ENCODE assay signal across 19 cellular contexts in the genomic region with DNA sequence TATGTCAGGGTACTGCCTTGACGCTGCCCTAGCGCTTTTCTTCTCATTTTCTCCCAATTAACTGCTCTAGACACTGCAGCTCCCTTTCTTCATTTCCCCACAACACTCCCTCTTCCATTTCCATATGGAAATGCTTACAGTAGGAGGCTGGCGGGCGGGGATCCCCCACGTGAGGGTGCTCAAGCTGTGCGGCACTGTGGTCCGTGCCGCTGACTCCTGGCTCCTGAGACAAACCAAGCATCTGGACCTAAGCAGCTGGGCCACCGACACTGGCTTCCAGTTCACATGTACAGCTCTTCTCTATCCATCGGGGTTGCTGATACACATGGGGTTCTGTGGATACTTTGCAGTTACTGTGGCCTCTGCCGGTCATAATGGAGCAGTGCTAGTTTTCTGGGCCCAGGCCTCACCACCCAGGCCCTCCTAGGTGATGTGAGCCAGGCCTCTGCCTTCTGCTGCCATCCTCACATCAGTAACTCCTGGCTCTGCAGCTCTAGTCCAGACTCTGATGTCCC.
"Had no signal": no experiment of that assay in that cellular context is flagged by ENCODE, and none has a peak within 500 bp of the region (broad histone marks: within the 10 kb centered on the region; RNA-seq: fewer than 3 reads in every experiment).

No MANE protein-coding gene starts in this region.

- H3K27ac Mint-ChIP-seq: activated CD8-positive, alpha-beta memory T cell treated with anti-CD3 and anti-CD28 coated beads, Interleukin-2, amount 10 ng/mL, durations not matched to agents 7 days and 5 days; activated naive CD4-positive, alpha-beta T cell treated with anti-CD3 and anti-CD28 coated beads, Interleukin-2, amount 50 U/mL, for 24 hours; mesothelial cell of epicardium had no signal

- H3K4me1 Mint-ChIP-seq: activated CD8-positive, alpha-beta memory T cell treated with anti-CD3 and anti-CD28 coated beads, Interleukin-2, amount 10 ng/mL, durations not matched to agents 7 days and 5 days; mesothelial cell of epicardium had no signal

- H3K4me3 Mint-ChIP-seq: activated CD8-positive, alpha-beta memory T cell treated with anti-CD3 and anti-CD28 coated beads, Interleukin-2, amount 10 ng/mL, durations not matched to agents 7 days and 5 days; activated naive CD4-positive, alpha-beta T cell treated with anti-CD3 and anti-CD28 coated beads, Interleukin-2, amount 50 U/mL, for 24 hours; mesothelial cell of epicardium; neural progenitor cell had no signal

- ATAC-seq: activated CD8-positive, alpha-beta memory T cell treated with anti-CD3 and anti-CD28 coated beads, Interleukin-2, amount 10 ng/mL, durations not matched to agents 7 days and 5 days; left cardiac atrium; lower lobe of right lung had no signal

- H3K4me3 ChIP-seq: lower lobe of right lung, neural progenitor cell, ovary, thyroid gland, uterus had no signal

- H3K9me3 ChIP-seq: lower lobe of right lung, ovary, thyroid gland, uterus had no signal

- H3K27ac ChIP-seq: lower lobe of right lung, neural progenitor cell, ovary, thyroid gland, uterus had no signal

- H3K9me3 Mint-ChIP-seq: activated naive CD4-positive, alpha-beta T cell treated with anti-CD3 and anti-CD28 coated beads, Interleukin-2, amount 50 U/mL, for 24 hours; mesothelial cell of epicardium; neural progenitor cell had no signal

- H3K27me3 Mint-ChIP-seq: activated CD8-positive, alpha-beta memory T cell treated with anti-CD3 and anti-CD28 coated beads, Interleukin-2, amount 10 ng/mL, durations not matched to agents 7 days and 5 days; activated naive CD4-positive, alpha-beta T cell treated with anti-CD3 and anti-CD28 coated beads, Interleukin-2, amount 50 U/mL, for 24 hours had no signal

- H3K27me3 ChIP-seq: neural progenitor cell, ovary, thyroid gland, uterus had no signal

- H3K36me3 ChIP-seq: neural progenitor cell, ovary, uterus had no signal

- H3K4me1 ChIP-seq: lower lobe of right lung, neural progenitor cell, thyroid gland, uterus had no signal

- DNase-seq: activated CD4-positive, alpha-beta T cell treated with anti-CD3 and anti-CD28 coated beads for 1 hour; activated CD4-positive, alpha-beta T cell treated with anti-CD3 and anti-CD28 coated beads, Interleukin-2, amount 50 U/mL, for 48 hours; activated CD8-positive, alpha-beta memory T cell treated with anti-CD3 and anti-CD28 coated beads, Interleukin-2, amount 10 ng/mL, durations not matched to agents 7 days and 5 days; activated effector memory CD4-positive, alpha-beta T cell treated with Interleukin-2 at 50 U/mL for 16 hours; activated T-cell treated with anti-CD3 and anti-CD28 coated beads, Interleukin-2, amount 50 U/mL, for 1 hour; cortex of kidney; effector CD4-positive, alpha-beta T cell; foreskin melanocyte; head of caudate nucleus; left cardiac atrium; lower lobe of right lung; ovary; stimulated activated CD4-positive, alpha-beta T cell treated with anti-CD3 and anti-CD28 coated beads, Interleukin-1b, Interleukin-23, amount 100 ng/mL, for 48 hours; T-helper 1 cell; thyroid gland; uterus had no signal
